ENCODE assay signal across 8 cellular contexts in genomic region chr15:67520976-67521769, GRCh38. TPM values are rescaled to one million over a fixed set of nuclear protein-coding genes. Genes with fewer than 3 reads are reported as not detected.
DNase-seq lines count a peak whose midpoint lies in the region; ATAC-seq and TF ChIP-seq lines count a peak whose summit lies in the region.

TSS of gene C15orf61 (plus strand) at chr15:67521131. CDS start at chr15:67521249, 118 bp downstream.

- H3K4me1 Mint-ChIP-seq in activated T-helper 1 cell treated with anti-CD3 and anti-CD28 coated beads, Interleukin-12 subunit alpha, Interleukin-12 subunit beta, Interleukin-2, Interleukin-4 antibody, amounts not matched to agents 30 ng/mL and 10 ng/mL and 1 ng/mL, durations not matched to agents 14 hours and 24 hours and 36 hours (ENCODE audit: low read depth): peaks cover 25% of the 10 kb centered on the region
- H3K4me1 Mint-ChIP-seq in naive thymus-derived CD8-positive, alpha-beta T cell: peaks cover 7 to 42% (median 28%) of the 10 kb centered on the region in 4 donors
- H3K4me1 Mint-ChIP-seq in stimulated activated naive B cell treated with anti-CD40 and anti-IgM and Interleukin-4, amounts not matched to agents 10 μg/mL and 1 μg/mL and 100 μg/mL, for 72 hours: peaks cover 6 to 19% of the 10 kb centered on the region in 2 donors

- H3K9me3 Mint-ChIP-seq in activated T-helper 1 cell treated with anti-CD3 and anti-CD28 coated beads, Interleukin-12 subunit alpha, Interleukin-12 subunit beta, Interleukin-2, Interleukin-4 antibody, amounts not matched to agents 30 ng/mL and 10 ng/mL and 1 ng/mL, durations not matched to agents 14 hours and 24 hours and 36 hours: no peaks in the 10 kb centered on the region
- no peaks in the 10 kb centered on the region for H3K9me3 Mint-ChIP-seq in naive thymus-derived CD8-positive, alpha-beta T cell
- no peaks in the 10 kb centered on the region for H3K9me3 Mint-ChIP-seq in stimulated activated naive B cell treated with anti-CD40 and anti-IgM and Interleukin-4, amounts not matched to agents 10 μg/mL and 1 μg/mL and 100 μg/mL, for 72 hours

- intact Hi-C loops in Panc1 (cut with micrococcal nuclease; ENCODE audit: unreplicated experiment): loop anchor here (5.0 kb wide), 1 partner anchor 316 kb away; no protein-coding TSS in a partner anchor
- intact Hi-C loops in activated T-helper 1 cell treated with anti-CD3 and anti-CD28 coated beads, Interleukin-12 subunit alpha, Interleukin-12 subunit beta, Interleukin-2, Interleukin-4 antibody, amounts not matched to agents 30 ng/mL and 10 ng/mL and 1 ng/mL, durations not matched to agents 14 hours and 24 hours and 36 hours (cut with micrococcal nuclease): loop anchor here (1.0 to 10.0 kb wide), 7 partner anchors 20 to 534 kb away; partner anchors contain the start of genes AAGAB, IQCH, PIAS1 and RNU6-1

- H3K27me3 ChIP-seq in DND-41 (ENCODE audit: insufficient read depth, low read length, poor library complexity): no peaks in the 10 kb centered on the region
- no peaks in the 10 kb centered on the region for H3K27me3 ChIP-seq in Panc1 (ENCODE audit: control insufficient read depth, insufficient read depth, low read length)
- H3K27me3 ChIP-seq in fibroblast of lung (ENCODE audit: control insufficient read depth, insufficient read depth, low read length): no peaks in the 10 kb centered on the region

- peaks cover under 1% of the 10 kb centered on the region for H3K36me3 ChIP-seq in DND-41 (ENCODE audit: insufficient read depth, low read length)
- H3K36me3 ChIP-seq in Panc1 (ENCODE audit: control insufficient read depth, insufficient read depth, low read length): no peaks in the 10 kb centered on the region
- no peaks in the 10 kb centered on the region for H3K36me3 ChIP-seq in fibroblast of lung (ENCODE audit: control insufficient read depth, insufficient read depth, low read length)

- TF ChIP-seq CTCF in DND-41 (IDR thresholded peaks at IDR 0.05; ENCODE audit: borderline replicate concordance, extremely low read depth, low read length, poor library complexity, severe bottlenecking) (no peak), Panc1 (IDR thresholded peaks at IDR 0.05) (peak; percentile 33), fibroblast of lung (conservative IDR thresholded peaks at IDR 0.05 in 1 of 2, IDR thresholded peaks at IDR 0.05 in 1 of 2; ENCODE audit: low read depth in 1 of 2, low read length in 2 of 2) (peak in 1 of 2 donors; percentile 5)

- H3K79me2 ChIP-seq in DND-41 (ENCODE audit: insufficient read depth, low read length) (peaks cover 50% of the 10 kb centered on the region), fibroblast of lung (ENCODE audit: control insufficient read depth, insufficient read depth, low read length) (peaks cover 32% of the 10 kb centered on the region)

- CTCF ChIA-PET in Panc1 (lab: Charles Lee): no interaction called here

- DNase-seq in DND-41: peak; percentile 79
- peak; percentile 97 for DNase-seq in HuH-7.5 (ENCODE audit: low spot score)
- DNase-seq in Panc1 (ENCODE audit: low read depth, low spot score): no peak
- DNase-seq in activated T-helper 1 cell treated with anti-CD3 and anti-CD28 coated beads, Interleukin-12 subunit alpha, Interleukin-12 subunit beta, Interleukin-2, Interleukin-4 antibody, amounts not matched to agents 30 ng/mL and 10 ng/mL and 1 ng/mL, durations not matched to agents 14 hours and 24 hours and 36 hours (ENCODE audit: low spot score): peak; percentile 84
- peak; percentile 80 for DNase-seq in fibroblast of lung (ENCODE audit: low read depth in 2 of 2)
- peak; percentile 72 to 91 (median 80) for DNase-seq in naive thymus-derived CD8-positive, alpha-beta T cell
- DNase-seq in stimulated activated naive B cell treated with anti-CD40 and anti-IgM and Interleukin-4, amounts not matched to agents 10 μg/mL and 1 μg/mL and 100 μg/mL, for 72 hours: peak; percentile 89

- POLR2A ChIA-PET in Panc1 (lab: Charles Lee): interaction anchor here (1.0 kb wide), 1 partner anchor 15 kb away, joined by 3 read pairs; no protein-coding TSS in a partner anchor
- POLR2A ChIA-PET in naive thymus-derived CD8-positive, alpha-beta T cell (lab: Charles Lee): interaction anchor here (0.6 to 2.5 kb wide), 15 partner anchors 9 to 757 kb away, joined by 3 to 71 read pairs (median 4); partner anchors contain the start of genes FEM1B, MAP2K5 and PIAS1

- H3K4me2 ChIP-seq in DND-41 (ENCODE audit: insufficient read depth, low read length) (peak within 1 kb of the TSS; percentile 62), fibroblast of lung (ENCODE audit: extremely low read depth, insufficient read depth, low read length) (peak within 1 kb of the TSS; percentile 92)

- H4K20me1 ChIP-seq in DND-41 (ENCODE audit: insufficient read depth, low read length) (peaks cover 3% of the 10 kb centered on the region; the same call in 1 of the 2 replicates), fibroblast of lung (ENCODE audit: control insufficient read depth, extremely low read depth, insufficient read depth, low read length) (no peaks in the 10 kb centered on the region)

- H2AFZ ChIP-seq in DND-41 (ENCODE audit: low read depth, low read length): peak within 1 kb of the TSS; percentile 80
- peak within 1 kb of the TSS; percentile 96 for H2AFZ ChIP-seq in fibroblast of lung (ENCODE audit: low read length)

- no peaks in the 10 kb centered on the region for H3K9me3 ChIP-seq in DND-41 (ENCODE audit: insufficient read depth, low read length, severe bottlenecking)
- H3K9me3 ChIP-seq in Panc1 (ENCODE audit: control insufficient read depth, insufficient read depth, low read depth, low read length): no peaks in the 10 kb centered on the region
- H3K9me3 ChIP-seq in fibroblast of lung (ENCODE audit: control insufficient read depth, insufficient read depth, low read depth, low read length): no peaks in the 10 kb centered on the region

- peak within 1 kb of the TSS; percentile 98 for H3K27ac Mint-ChIP-seq in activated T-helper 1 cell treated with anti-CD3 and anti-CD28 coated beads, Interleukin-12 subunit alpha, Interleukin-12 subunit beta, Interleukin-2, Interleukin-4 antibody, amounts not matched to agents 30 ng/mL and 10 ng/mL and 1 ng/mL, durations not matched to agents 14 hours and 24 hours and 36 hours
- H3K27ac Mint-ChIP-seq in naive thymus-derived CD8-positive, alpha-beta T cell: peak within 1 kb of the TSS; percentile 90 to 97 (median 95)
- H3K27ac Mint-ChIP-seq in stimulated activated naive B cell treated with anti-CD40 and anti-IgM and Interleukin-4, amounts not matched to agents 10 μg/mL and 1 μg/mL and 100 μg/mL, for 72 hours: peak within 1 kb of the TSS; percentile 98

- ATAC-seq in DND-41 (ENCODE audit: insufficient read depth, low read depth) (peak; percentile 82), GM21529 (IDR thresholded peaks at IDR 0.05; ENCODE audit: unreplicated experiment) (peak; percentile 72), Panc1 (peak; percentile 94)
- peak; percentile 79 to 84 for ATAC-seq in naive thymus-derived CD8-positive, alpha-beta T cell
- ATAC-seq in stimulated activated naive B cell treated with anti-CD40 and anti-IgM and Interleukin-4, amounts not matched to agents 10 μg/mL and 1 μg/mL and 100 μg/mL, for 72 hours (replicated peaks): peak; percentile 82 to 85

- in situ Hi-C loops in Panc1 (cut with HindIII; ENCODE audit: low pct_unique_long_range_greater_than_20kb, low sequenced_read_pairs): no loop called here

- H3K27ac ChIP-seq in DND-41 (ENCODE audit: low read length) (peak within 1 kb of the TSS; percentile 90), Panc1 (ENCODE audit: low read length) (peak within 1 kb of the TSS; percentile 86), fibroblast of lung (ENCODE audit: insufficient read depth, low read length) (peak within 1 kb of the TSS; percentile 94)

- H3K4me3 Mint-ChIP-seq in activated T-helper 1 cell treated with anti-CD3 and anti-CD28 coated beads, Interleukin-12 subunit alpha, Interleukin-12 subunit beta, Interleukin-2, Interleukin-4 antibody, amounts not matched to agents 30 ng/mL and 10 ng/mL and 1 ng/mL, durations not matched to agents 14 hours and 24 hours and 36 hours: peak within 1 kb of the TSS; percentile 95
- H3K4me3 Mint-ChIP-seq in naive thymus-derived CD8-positive, alpha-beta T cell: peak within 1 kb of the TSS; percentile 88 to 96 (median 93)
- peak within 1 kb of the TSS; percentile 92 to 93 for H3K4me3 Mint-ChIP-seq in stimulated activated naive B cell treated with anti-CD40 and anti-IgM and Interleukin-4, amounts not matched to agents 10 μg/mL and 1 μg/mL and 100 μg/mL, for 72 hours

- peak within 1 kb of the TSS; percentile 93 for H3K9ac ChIP-seq in DND-41 (ENCODE audit: low read depth, low read length)
- peak within 1 kb of the TSS; percentile 86 for H3K9ac ChIP-seq in fibroblast of lung (ENCODE audit: insufficient read depth, low read length)

- peak within 1 kb of the TSS; percentile 64 to 79 for H3K4me3 ChIP-seq in DND-41 (ENCODE audit: low read depth in 1 of 2, low read length in 2 of 2)
- peak within 1 kb of the TSS; percentile 77 to 84 for H3K4me3 ChIP-seq in Panc1 (ENCODE audit: low read depth in 2 of 2, low read length in 2 of 2)
- peak within 1 kb of the TSS; percentile 81 to 95 (median 86) for H3K4me3 ChIP-seq in fibroblast of lung (replicated peaks in 1 of 4; ENCODE audit: control extremely low read depth in 1 of 4, insufficient read depth in 1 of 4, low read depth in 3 of 4, low read length in 4 of 4)

- H3K27me3 Mint-ChIP-seq in activated T-helper 1 cell treated with anti-CD3 and anti-CD28 coated beads, Interleukin-12 subunit alpha, Interleukin-12 subunit beta, Interleukin-2, Interleukin-4 antibody, amounts not matched to agents 30 ng/mL and 10 ng/mL and 1 ng/mL, durations not matched to agents 14 hours and 24 hours and 36 hours (ENCODE audit: insufficient read depth): no peaks in the 10 kb centered on the region
- H3K27me3 Mint-ChIP-seq in naive thymus-derived CD8-positive, alpha-beta T cell: no peaks in the 10 kb centered on the region
- H3K27me3 Mint-ChIP-seq in stimulated activated naive B cell treated with anti-CD40 and anti-IgM and Interleukin-4, amounts not matched to agents 10 μg/mL and 1 μg/mL and 100 μg/mL, for 72 hours: no peaks in the 10 kb centered on the region

- H3K36me3 Mint-ChIP-seq in activated T-helper 1 cell treated with anti-CD3 and anti-CD28 coated beads, Interleukin-12 subunit alpha, Interleukin-12 subunit beta, Interleukin-2, Interleukin-4 antibody, amounts not matched to agents 30 ng/mL and 10 ng/mL and 1 ng/mL, durations not matched to agents 14 hours and 24 hours and 36 hours (ENCODE audit: low read depth): peaks cover 5% of the 10 kb centered on the region
- peaks cover 0 to 20% (median 6%) of the 10 kb centered on the region in 3 donors for H3K36me3 Mint-ChIP-seq in naive thymus-derived CD8-positive, alpha-beta T cell
- H3K36me3 Mint-ChIP-seq in stimulated activated naive B cell treated with anti-CD40 and anti-IgM and Interleukin-4, amounts not matched to agents 10 μg/mL and 1 μg/mL and 100 μg/mL, for 72 hours: peaks cover 5 to 10% of the 10 kb centered on the region in 2 donors

- H3K4me1 ChIP-seq in DND-41 (ENCODE audit: insufficient read depth, low read length) (peaks cover 32% of the 10 kb centered on the region), Panc1 (ENCODE audit: control insufficient read depth, insufficient read depth, low read length) (peaks cover 15% of the 10 kb centered on the region), fibroblast of lung (ENCODE audit: control insufficient read depth, extremely low read depth, insufficient read depth, low read length) (peaks cover 5% of the 10 kb centered on the region)

- BruUV-seq in Panc1 (replicated peaks; lab: Mats Ljungman, UMichigan): no TSS peak

RNA-seq across cellular contexts. Expression of gene C15orf61, which starts in this region (rescaled TPM):
- total RNA-seq in Panc1 (2021; ENCODE audit: unreplicated experiment) (5.6 TPM), fibroblast of lung (4.6 and 7.4 TPM in 2 replicates)
- polyA plus RNA-seq in Panc1 (2012; ENCODE audit: insufficient read length): 4.9 TPM
- 6.6 and 6.9 TPM in 2 replicates for total RNA-seq in activated T-helper 1 cell treated with anti-CD3 and anti-CD28 coated beads, Interleukin-12 subunit alpha, Interleukin-12 subunit beta, Interleukin-2, Interleukin-4 antibody, amounts not matched to agents 30 ng/mL and 10 ng/mL and 1 ng/mL, durations not matched to agents 14 hours and 24 hours and 36 hours
- 2.2 and 2.5 TPM in 2 replicates for polyA plus RNA-seq in fibroblast of lung
- polyA plus RNA-seq in fibroblast of lung (2012): 2.4 and 3.3 TPM in 2 replicates
- polyA minus RNA-seq in fibroblast of lung (ENCODE audit: low replicate concordance): 2.9 and 3.8 TPM in 2 replicates
- 10 to 100 TPM; 11.5 to 11.9 TPM for total RNA-seq in naive thymus-derived CD8-positive, alpha-beta T cell
- polyA plus RNA-seq in naive thymus-derived CD8-positive, alpha-beta T cell: 1 to 10 TPM; 6.1 to 8.3 (median 6.4) TPM
